ENCODE assay signal across 8 cellular contexts in the genomic region with DNA sequence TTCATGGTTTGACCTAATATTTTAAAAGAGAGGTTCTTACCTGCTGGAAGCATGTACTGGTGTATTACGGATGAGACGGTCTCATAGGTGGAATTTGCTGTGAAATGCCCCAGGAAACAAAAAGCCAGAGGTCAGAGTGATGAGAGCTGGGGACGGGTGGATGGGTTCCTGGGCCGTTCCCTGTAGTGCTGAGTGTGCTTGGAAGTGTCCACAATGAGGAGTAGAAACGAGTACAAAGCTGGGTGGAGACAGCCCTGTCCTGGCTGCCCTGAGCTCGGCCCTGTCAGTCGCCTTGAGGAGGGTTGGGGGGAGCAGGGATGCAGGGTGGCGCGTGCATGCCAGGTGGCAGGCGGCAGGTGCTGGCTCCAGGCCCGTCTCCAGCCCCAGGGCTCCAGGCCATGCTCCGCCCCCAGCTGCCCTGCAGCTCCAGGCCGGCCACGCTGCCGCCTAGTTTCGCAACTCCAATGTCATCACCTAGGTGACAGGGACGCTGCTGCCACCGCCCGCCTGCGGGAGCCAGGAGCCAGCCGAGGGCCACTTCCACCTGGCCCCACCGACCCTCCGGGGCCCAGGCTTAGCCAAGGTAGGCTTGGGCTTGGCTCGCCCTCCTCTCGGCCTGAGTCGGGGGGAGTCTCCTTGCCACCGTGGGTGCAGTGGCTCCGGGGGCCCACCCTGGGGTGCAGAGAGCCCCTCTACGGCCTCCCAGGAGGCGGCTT. TPM values are rescaled to one million over a fixed set of nuclear protein-coding genes. Genes with fewer than 3 reads are reported as not detected.
DNase-seq lines count a peak whose midpoint lies in the region; ATAC-seq and TF ChIP-seq lines count a peak whose summit lies in the region.

No MANE protein-coding gene starts in this region.

- H3K4me3 ChIP-seq in fibroblast of mammary gland (ENCODE audit: control insufficient read depth, low read depth, low read length) (no peak overlapping the region), psoas muscle (peak overlapping the region; percentile 7)

- in situ Hi-C loops in G401 (cut with HindIII; ENCODE audit: low sequenced_read_pairs) = no loop called here

- WGBS in psoas muscle, 3 donors = 9 to 27% (median 18%) methylated on average over 25 to 30 of the region's 30 CpGs

- H3K36me3 ChIP-seq in psoas muscle (ENCODE audit: insufficient read depth in 1 of 2, low read depth in 1 of 2) = no peaks in the 10 kb centered on the region

- H3K27ac Mint-ChIP-seq in activated naive CD4-positive, alpha-beta T cell treated with anti-CD3 and anti-CD28 coated beads, Interleukin-2, amount 50 U/mL, for 72 hours = no peak overlapping the region

- H3K9me3 Mint-ChIP-seq in activated naive CD4-positive, alpha-beta T cell treated with anti-CD3 and anti-CD28 coated beads, Interleukin-2, amount 50 U/mL, for 72 hours = no peaks in the 10 kb centered on the region

- H3K27ac ChIP-seq in psoas muscle = no peak overlapping the region

- H3K4me1 ChIP-seq in psoas muscle = peaks cover 9% of the 10 kb centered on the region

- DNase-seq in G401 (ENCODE audit: low spot score) (peak; percentile 88), NCI-H526 treated with DMSO at 0.1 percent for 48 hours (lab: John Stamatoyannopoulos, UW) (peak; percentile 63), fibroblast of mammary gland (ENCODE audit: low read depth) (peak; percentile 16), psoas muscle (peak; percentile 80 to 93), inferior parietal cortex (ENCODE audit: extremely low spot score) (no peak)
- DNase-seq in activated naive CD4-positive, alpha-beta T cell treated with anti-CD3 and anti-CD28 coated beads, Interleukin-2, amount 50 U/mL, for 72 hours (ENCODE audit: low spot score in 2 of 2) = no peak
- no peak for DNase-seq in activated CD4-positive, alpha-beta T cell treated with anti-CD3 and anti-CD28 coated beads, Interleukin-2, amount 50 U/mL, for 48 hours

- ATAC-seq in psoas muscle (peak; percentile 93 to 98 (median 96)), HG02981 (IDR thresholded peaks at IDR 0.05; ENCODE audit: unreplicated experiment) (no peak)
- no peak for ATAC-seq in activated naive CD4-positive, alpha-beta T cell treated with anti-CD3 and anti-CD28 coated beads, Interleukin-2, amount 50 U/mL, for 72 hours

- TF ChIP-seq CTCF in fibroblast of mammary gland (conservative IDR thresholded peaks at IDR 0.05; ENCODE audit: control insufficient read depth, insufficient read depth, low read depth, low read length) (no peak), psoas muscle (IDR thresholded peaks at IDR 0.05) (no peak)

- intact Hi-C loops in psoas muscle (cut with DNase I) = no loop called here

- no peaks in the 10 kb centered on the region for H3K36me3 Mint-ChIP-seq in activated naive CD4-positive, alpha-beta T cell treated with anti-CD3 and anti-CD28 coated beads, Interleukin-2, amount 50 U/mL, for 72 hours

- H3K27me3 ChIP-seq in psoas muscle (ENCODE audit: insufficient read depth in 3 of 3, low read length in 2 of 3) = peaks cover 0 to 5% (median 0%) of the 10 kb centered on the region in 3 donors

- H3K9me3 ChIP-seq in psoas muscle = no peaks in the 10 kb centered on the region

RNA-seq across cellular contexts. Expression of a gene that starts 16.4 kb away (rescaled TPM):
- 0.86 and 2.4 TPM in 2 replicates for total RNA-seq in G401 (2014; rRNA removed; shearing (Covaris generic))
- under 1 TPM in 1 of 4 donors, not detected in 3; 0.13 TPM for total RNA-seq in psoas muscle
- polyA plus RNA-seq in psoas muscle = under 1 TPM in 2 of 3 donors, not detected in 1; under 0.01 to 0.01 TPM
- total RNA-seq in activated naive CD4-positive, alpha-beta T cell treated with anti-CD3 and anti-CD28 coated beads, Interleukin-2, amount 50 U/mL, for 72 hours = under 1 TPM; 0.30 to 0.39 TPM

RNA-seq across cellular contexts. Expression of a gene that starts 18.8 kb away (rescaled TPM):
- total RNA-seq in G401 (2014; rRNA removed; shearing (Covaris generic)) = 34.5 and 40.8 TPM in 2 replicates
- total RNA-seq in psoas muscle = 10 to 100 TPM; 10.8 to 12.6 (median 11.7) TPM
- polyA plus RNA-seq in psoas muscle = 10 to 100 TPM; 14.9 to 21.8 (median 20.2) TPM
- total RNA-seq in activated naive CD4-positive, alpha-beta T cell treated with anti-CD3 and anti-CD28 coated beads, Interleukin-2, amount 50 U/mL, for 72 hours = 10 to 100 TPM; 26.5 to 38.6 TPM

RNA-seq across cellular contexts. Expression of a gene that starts 43.9 kb away (rescaled TPM):
- 19.2 and 21.7 TPM in 2 replicates for total RNA-seq in G401 (2014; rRNA removed; shearing (Covaris generic))
- 10 to 100 TPM; 37.9 to 49.2 (median 39.2) TPM for total RNA-seq in psoas muscle
- 10 to 100 TPM; 33.9 to 66.4 (median 45.0) TPM for polyA plus RNA-seq in psoas muscle
- total RNA-seq in activated naive CD4-positive, alpha-beta T cell treated with anti-CD3 and anti-CD28 coated beads, Interleukin-2, amount 50 U/mL, for 72 hours = 1 to 10 TPM; 6.0 to 10.0 TPM

RNA-seq across cellular contexts. Expression of a gene that starts 57.4 kb away (rescaled TPM):
- 8.1 and 8.7 TPM in 2 replicates for total RNA-seq in G401 (2014; rRNA removed; shearing (Covaris generic))
- total RNA-seq in psoas muscle = 1 to 10 TPM; 3.7 to 5.5 (median 4.5) TPM
- polyA plus RNA-seq in psoas muscle = 1 to 10 TPM in 2 of 3 donors, under 1 TPM in 1; 0.67 to 2.4 (median 1.6) TPM
- total RNA-seq in activated naive CD4-positive, alpha-beta T cell treated with anti-CD3 and anti-CD28 coated beads, Interleukin-2, amount 50 U/mL, for 72 hours = 1 to 10 TPM; 4.6 to 7.6 TPM

Comparison
In these comparisons a context has a peak if more than half of its experiments do, and no peak if none do; other contexts are left out.
1. DNase-seq: peak in G401 (single experiment), NCI-H526 treated with DMSO at 0.1 percent for 48 hours (single experiment), fibroblast of mammary gland (single experiment) and psoas muscle (2 of 2); none in activated naive CD4-positive, alpha-beta T cell treated with anti-CD3 and anti-CD28 coated beads, Interleukin-2, amount 50 U/mL, for 72 hours (0 of 2), inferior parietal cortex (single experiment) and activated CD4-positive, alpha-beta T cell treated with anti-CD3 and anti-CD28 coated beads, Interleukin-2, amount 50 U/mL, for 48 hours (0 of 2).
2. ATAC-seq: peak in psoas muscle (4 of 4); none in activated naive CD4-positive, alpha-beta T cell treated with anti-CD3 and anti-CD28 coated beads, Interleukin-2, amount 50 U/mL, for 72 hours (0 of 2) and HG02981 (single experiment).